Comparison of ENCODE assay signal across 8 cellular contexts in the genomic region with DNA sequence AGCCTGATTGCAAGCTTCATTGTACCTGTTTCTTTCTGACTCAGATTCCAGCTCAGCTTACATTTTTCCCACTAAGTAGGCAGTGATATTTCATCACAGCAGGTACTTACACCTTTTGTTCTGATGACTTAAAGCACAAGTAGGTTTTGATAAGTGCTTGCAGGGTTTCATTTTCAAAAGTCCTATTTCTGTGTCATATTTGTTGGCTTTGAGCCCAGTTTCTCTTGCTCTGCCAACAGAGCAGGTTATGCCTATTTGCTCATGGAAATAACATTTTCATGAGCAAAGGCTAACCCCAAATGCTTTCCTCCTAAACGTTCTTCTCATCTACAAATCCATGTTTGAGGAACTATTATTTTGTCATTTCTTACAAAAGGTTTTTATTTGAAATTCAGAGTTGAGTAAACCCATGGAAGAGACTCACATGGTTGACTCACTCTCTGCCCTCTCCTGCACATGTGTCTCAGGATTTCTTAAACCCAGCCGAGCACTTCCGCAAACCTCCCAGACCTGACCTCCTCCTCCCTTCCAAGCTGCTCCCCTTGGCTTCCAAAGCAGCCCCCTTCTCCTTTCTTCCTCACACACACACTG. TPM values are rescaled to one million over a fixed set of nuclear protein-coding genes. Genes with fewer than 3 reads are reported as not detected.
DNase-seq lines count a peak whose midpoint lies in the region; ATAC-seq and TF ChIP-seq lines count a peak whose summit lies in the region.

No MANE protein-coding gene starts in this region.

- H3K4me1 ChIP-seq in CD4-positive, alpha-beta memory T cell (ENCODE audit: insufficient read depth, low read length) = peaks cover 47% of the 10 kb centered on the region
- no peaks in the 10 kb centered on the region for H3K4me1 ChIP-seq in uterus

- H3K9me3 ChIP-seq in CD4-positive, alpha-beta memory T cell (ENCODE audit: control insufficient read depth in 1 of 2, low read length in 2 of 2) = no peaks in the 10 kb centered on the region
- H3K9me3 ChIP-seq in uterus = no peaks in the 10 kb centered on the region

- H3K4me3 Mint-ChIP-seq in CD4-positive, alpha-beta memory T cell = peak overlapping the region; percentile 50 to 84 (median 78)
- H3K4me3 Mint-ChIP-seq in brain (peak overlapping the region in 1 of 5 experiments; percentile 34), mesothelial cell of epicardium (no peak overlapping the region)

- no peaks in the 10 kb centered on the region for H3K27me3 Mint-ChIP-seq in CD4-positive, alpha-beta memory T cell
- H3K27me3 Mint-ChIP-seq in brain = peaks cover 14% of the 10 kb centered on the region
- peaks cover 1% of the 10 kb centered on the region for H3K27me3 Mint-ChIP-seq in mesothelial cell of epicardium (ENCODE audit: low read depth)

- H3K36me3 Mint-ChIP-seq in CD4-positive, alpha-beta memory T cell = no peaks in the 10 kb centered on the region
- no peaks in the 10 kb centered on the region for H3K36me3 Mint-ChIP-seq in brain
- no peaks in the 10 kb centered on the region for H3K36me3 Mint-ChIP-seq in mesothelial cell of epicardium

- TF ChIP-seq CTCF in brain (conservative IDR thresholded peaks at IDR 0.05) (no peak), mesothelial cell of epicardium (IDR thresholded peaks at IDR 0.05; ENCODE audit: unreplicated experiment) (no peak), uterus (IDR thresholded peaks at IDR 0.05) (no peak)

- H3K9me3 Mint-ChIP-seq in CD4-positive, alpha-beta memory T cell = peaks cover 0 to 2% (median 0%) of the 10 kb centered on the region in 8 donors
- H3K9me3 Mint-ChIP-seq in brain (peaks cover 0 to 8% (median 0%) of the 10 kb centered on the region in 5 experiments), mesothelial cell of epicardium (peaks cover 4% of the 10 kb centered on the region)

- H3K27ac Mint-ChIP-seq in CD4-positive, alpha-beta memory T cell = peak overlapping the region; percentile 77 to 97 (median 90)
- H3K27ac Mint-ChIP-seq in brain (peak overlapping the region in 3 of 5 experiments; percentile 1 to 65 (median 3)), mesothelial cell of epicardium (peak overlapping the region; percentile 84)

- H3K36me3 ChIP-seq in CD4-positive, alpha-beta memory T cell (ENCODE audit: insufficient read depth, low read length) = no peaks in the 10 kb centered on the region
- H3K36me3 ChIP-seq in uterus = no peaks in the 10 kb centered on the region

- CTCF ChIA-PET in CD4-positive, alpha-beta memory T cell (lab: Charles Lee; ENCODE audit: partially characterized antibody) = interaction anchor here (1.0 to 1.5 kb wide), 4 partner anchors 12 to 173 kb away, joined by 3 to 6 read pairs (median 4); no protein-coding TSS in a partner anchor

- H3K4me1 Mint-ChIP-seq in CD4-positive, alpha-beta memory T cell = peaks cover 38 to 54% (median 46%) of the 10 kb centered on the region in 4 donors
- H3K4me1 Mint-ChIP-seq in brain (peaks cover 12% of the 10 kb centered on the region), mesothelial cell of epicardium (peaks cover 18% of the 10 kb centered on the region)

- ATAC-seq in HG03439 (IDR thresholded peaks at IDR 0.05; ENCODE audit: unreplicated experiment) = peak; percentile 84

- H3K27me3 ChIP-seq in CD4-positive, alpha-beta memory T cell (ENCODE audit: insufficient read depth, low read length) = no peaks in the 10 kb centered on the region
- H3K27me3 ChIP-seq in uterus = no peaks in the 10 kb centered on the region

- peak overlapping the region in 1 of 2 donors; percentile 15 for H3K4me3 ChIP-seq in CD4-positive, alpha-beta memory T cell (ENCODE audit: low read length in 2 of 2)
- H3K4me3 ChIP-seq in uterus = no peak overlapping the region

- DNase-seq in CD4-positive, alpha-beta memory T cell = peak in 4 of 5 donors; percentile 36 to 51 (median 38)
- peak; percentile 14 for DNase-seq in GM19240 (ENCODE audit: insufficient read length, low spot score)
- peak; percentile 94 for DNase-seq in NCI-H69 (lab: John Stamatoyannopoulos, UW)
- DNase-seq in mesothelial cell of epicardium (ENCODE audit: low spot score in 2 of 2, unreplicated experiment in 2 of 2) = no peak
- no peak for DNase-seq in uterus
- no peak for DNase-seq in putamen (ENCODE audit: low spot score)

- peak overlapping the region; percentile 37 for H3K27ac ChIP-seq in CD4-positive, alpha-beta memory T cell (ENCODE audit: low read depth, low read length)
- no peak overlapping the region for H3K27ac ChIP-seq in uterus

- intact Hi-C loops in CD4-positive, alpha-beta memory T cell (cut with micrococcal nuclease) = loop anchor here (1.0 kb wide), 1 partner anchor 12 kb away; a partner anchor contains a TSS
- intact Hi-C loops in uterus (cut with DNase I; ENCODE audit: low total_unique reads) = no loop called here

- no peak for TF ChIP-seq POLR2A in uterus (IDR thresholded peaks at IDR 0.05)

- POLR2A ChIA-PET in CD4-positive, alpha-beta memory T cell (lab: Charles Lee; ENCODE audit: partially characterized antibody) = no interaction called here

RNA-seq across cellular contexts. Expression of a gene that starts 12.3 kb away (rescaled TPM):
- 10 to 100 TPM; 57.7 to 58.2 TPM for total RNA-seq in CD4-positive, alpha-beta memory T cell
- 10 to 100 TPM; 59.3 to 77.6 TPM for polyA plus RNA-seq in CD4-positive, alpha-beta memory T cell
- 56.1 TPM for polyA plus RNA-seq in brain (ENCODE audit: insufficient read depth, low read depth, low replicate concordance)
- 95.5 to 96.4 TPM (median 96.2 TPM) in 3 replicates for total RNA-seq in mesothelial cell of epicardium
- 100 to 1,000 TPM in 1 of 4 donors, 10 to 100 TPM in 3; 52.9 to 121 (median 70.9) TPM for total RNA-seq in uterus

RNA-seq across cellular contexts. Expression of a gene that starts 51.6 kb away (rescaled TPM):
- 1 to 10 TPM; 1.7 to 2.0 TPM for total RNA-seq in CD4-positive, alpha-beta memory T cell
- polyA plus RNA-seq in CD4-positive, alpha-beta memory T cell = not detected
- polyA plus RNA-seq in brain (ENCODE audit: insufficient read depth, low read depth, low replicate concordance) = not detected
- 1.6 to 2.0 TPM (median 1.6 TPM) in 3 replicates for total RNA-seq in mesothelial cell of epicardium
- total RNA-seq in uterus = 1 to 10 TPM in 1 of 4 donors, under 1 TPM in 1, not detected in 2; 0.29 to 1.1 TPM

Comparison
In these comparisons a context has a peak if more than half of its experiments do, and no peak if none do; other contexts are left out.
1. DNase-seq: peak in CD4-positive, alpha-beta memory T cell (4 of 5), GM19240 (single experiment) and NCI-H69 (single experiment); none in mesothelial cell of epicardium (0 of 2), uterus (0 of 2) and putamen (single experiment).
2. H3K27ac Mint-ChIP-seq: peak in every context shown above with its lines; median percentile 90 in CD4-positive, alpha-beta memory T cell; 84 in mesothelial cell of epicardium; 3 in brain.